1 cellular context compared by ENCODE assay signal in genomic region chr20:17626217-17627007, GRCh38.
A peak's percentile ranks its signal among the peaks of the same experiment; 100 is the strongest.
TF ChIP-seq lines count a peak whose summit lies in the region.

No MANE protein-coding gene starts in this region.

TF ChIP-seq in K562, 482 proteins besides CTCF, POLR2A, EP300 and RAD21 (continued from another document):
- TF ChIP-seq E2F8 (IDR thresholded peaks at IDR 0.05; ENCODE audit: low read depth, partially characterized antibody) (no peak), PREB (CRISPR knock-in tag; IDR thresholded peaks at IDR 0.05) (no peak), CBX3 (IDR thresholded peaks at IDR 0.05; ENCODE audit: borderline replicate concordance in 1 of 2, low read length in 2 of 2) (no peak), ZNF134 (CRISPR knock-in tag; conservative IDR thresholded peaks at IDR 0.05) (no peak), RBM25 (IDR thresholded peaks at IDR 0.05; ENCODE audit: low read depth, low read length, severe bottlenecking) (no peak), NFE2L1 (tag; IDR thresholded peaks at IDR 0.05; ENCODE audit: borderline replicate concordance, low read depth) (no peak), POLR2G (IDR thresholded peaks at IDR 0.05; ENCODE audit: low read depth, low read length) (0 out of 2 replicates have a peak, but pooled peaks have one; percentile 30)
